Comparison of ENCODE assay signal across 29 cellular contexts in genomic region chr3:46840491-46840890, GRCh38. TPM values are rescaled to one million over a fixed set of nuclear protein-coding genes. Genes with fewer than 3 reads are reported as not detected.
"Had no signal": no experiment of that assay in that cellular context is flagged by ENCODE, and none has a peak within 500 bp of the region (broad histone marks: within the 10 kb centered on the region; RNA-seq: fewer than 3 reads in every experiment).

No MANE protein-coding gene starts in this region.

- H3K27me3 ChIP-seq: stomach, suprapubic skin, testis, thyroid gland, tibial artery, tibial nerve, transverse colon, upper lobe of left lung, upper lobe of right lung, uterus, vagina had no signal

- ATAC-seq: stimulated activated effector memory CD8-positive, alpha-beta T cell treated with anti-CD3 and anti-CD28 coated beads, Interleukin-12 subunit alpha, Interleukin-12 subunit beta, amount 100 ng/mL, for 72 hours; stimulated activated memory B cell treated with anti-CD40 and anti-IgM and Interleukin-4, amounts not matched to agents 10 μg/mL and 1 μg/mL and 100 μg/mL, for 72 hours; stimulated activated naive B cell treated with anti-CD40 and anti-IgM and Interleukin-4, amounts not matched to agents 10 μg/mL and 1 μg/mL and 100 μg/mL, for 72 hours; stimulated activated naive CD8-positive, alpha-beta T cell treated with anti-CD3 and anti-CD28 coated beads, Interleukin-15, amount 100 ng/mL, for 72 hours; stimulated activated naive CD8-positive, alpha-beta T cell treated with anti-CD3 and anti-CD28 coated beads, Interleukin-15, Interleukin-2, amounts not matched to agents 100 U/mL and 50 U/mL, for 24 hours; upper lobe of right lung had no signal

- H3K4me3 ChIP-seq: stomach, suprapubic skin, testis, thoracic aorta, thyroid gland, tibial artery, tibial nerve, transverse colon, upper lobe of left lung, upper lobe of right lung, uterus, vagina had no signal

- H3K27me3 Mint-ChIP-seq: stimulated activated memory B cell treated with anti-CD40 and anti-IgM and Interleukin-4, amounts not matched to agents 10 μg/mL and 1 μg/mL and 100 μg/mL, for 72 hours; stimulated activated naive B cell treated with anti-CD40 and anti-IgM and Interleukin-4, amounts not matched to agents 10 μg/mL and 1 μg/mL and 100 μg/mL, for 72 hours; stimulated activated naive CD8-positive, alpha-beta T cell treated with anti-CD3 and anti-CD28 coated beads, Interleukin-15, amount 100 ng/mL, for 72 hours; stimulated activated naive CD8-positive, alpha-beta T cell treated with anti-CD3 and anti-CD28 coated beads, Interleukin-15, Interleukin-2, amounts not matched to agents 100 ng/mL and 50 ng/mL, for 24 hours had no signal

- FAIRE-seq: urothelium cell line had no signal

- H3K4me3 Mint-ChIP-seq: stimulated activated effector memory CD8-positive, alpha-beta T cell treated with anti-CD3 and anti-CD28 coated beads, Interleukin-12 subunit alpha, Interleukin-12 subunit beta, amount 100 ng/mL, for 72 hours; stimulated activated memory B cell treated with anti-CD40 and anti-IgM and Interleukin-4, amounts not matched to agents 10 μg/mL and 1 μg/mL and 100 μg/mL, for 72 hours; stimulated activated naive B cell treated with anti-CD40 and anti-IgM and Interleukin-4, amounts not matched to agents 10 μg/mL and 1 μg/mL and 100 μg/mL, for 72 hours; stimulated activated naive CD8-positive, alpha-beta T cell treated with anti-CD3 and anti-CD28 coated beads, Interleukin-15, amount 100 ng/mL, for 72 hours; stimulated activated naive CD8-positive, alpha-beta T cell treated with anti-CD3 and anti-CD28 coated beads, Interleukin-15, Interleukin-2, amounts not matched to agents 100 ng/mL and 50 ng/mL, for 24 hours; type B pancreatic cell had no signal

- H3K36me3 ChIP-seq: stomach, suprapubic skin, thoracic aorta, thyroid gland, transverse colon, upper lobe of left lung, upper lobe of right lung, uterus had no signal

- H3K27ac ChIP-seq: stomach, suprapubic skin, testis, thoracic aorta, thyroid gland, tibial artery, tibial nerve, transverse colon, upper lobe of left lung, upper lobe of right lung, uterus, vagina had no signal

- H3K27ac Mint-ChIP-seq: stimulated activated effector memory CD8-positive, alpha-beta T cell treated with anti-CD3 and anti-CD28 coated beads, Interleukin-12 subunit alpha, Interleukin-12 subunit beta, amount 100 ng/mL, for 72 hours; stimulated activated memory B cell treated with anti-CD40 and anti-IgM and Interleukin-4, amounts not matched to agents 10 μg/mL and 1 μg/mL and 100 μg/mL, for 72 hours; stimulated activated naive B cell treated with anti-CD40 and anti-IgM and Interleukin-4, amounts not matched to agents 10 μg/mL and 1 μg/mL and 100 μg/mL, for 72 hours; stimulated activated naive CD8-positive, alpha-beta T cell treated with anti-CD3 and anti-CD28 coated beads, Interleukin-15, amount 100 ng/mL, for 72 hours; stimulated activated naive CD8-positive, alpha-beta T cell treated with anti-CD3 and anti-CD28 coated beads, Interleukin-15, Interleukin-2, amounts not matched to agents 100 ng/mL and 50 ng/mL, for 24 hours; type B pancreatic cell had no signal

- H3K9me3 ChIP-seq: testis, thyroid gland had no signal

- DNase-seq: stimulated activated CD4-positive, alpha-beta T cell treated with anti-CD3 and anti-CD28 coated beads, Interleukin-2, amount 100 ng/mL, for 48 hours; stimulated activated CD4-positive, alpha-beta T cell treated with anti-CD3 and anti-CD28 coated beads, Interleukin-4, amount 100 ng/mL, for 1 hour; stimulated activated CD4-positive, alpha-beta T cell treated with anti-CD3 and anti-CD28 coated beads, Interleukin-4, amount 100 ng/mL, for 24 hours; stimulated activated CD4-positive, alpha-beta T cell treated with anti-CD3 and anti-CD28 coated beads, Interleukin-4, amount 100 ng/mL, for 4 hours; stimulated activated CD8-positive, alpha-beta memory T cell treated with anti-CD3 and anti-CD28 coated beads, Interleukin-4, amount 100 ng/mL, for 48 hours; stimulated activated naive B cell treated with anti-CD40 and anti-IgM and Interleukin-4, amounts not matched to agents 10 μg/mL and 1 μg/mL and 100 μg/mL, for 72 hours; stimulated activated naive CD4-positive, alpha-beta T cell; stimulated activated naive CD4-positive, alpha-beta T cell treated with Interleukin-2 at 50 U/mL for 16 hours; stimulated activated naive CD8-positive, alpha-beta T cell treated with anti-CD3 and anti-CD28 coated beads, Interleukin-15, amount 100 ng/mL, for 72 hours; stimulated activated naive CD8-positive, alpha-beta T cell treated with anti-CD3 and anti-CD28 coated beads, Interleukin-15, Interleukin-2, amounts not matched to agents 100 U/mL and 50 U/mL, for 24 hours; stomach; substantia nigra; testis; thyroid gland; tibial artery; transverse colon; trophoblast cell; upper lobe of left lung; upper lobe of right lung; uterus had no signal

- H3K4me1 ChIP-seq: uterus had no signal

RNA-seq across cellular contexts. Expression of gene MYL3, which starts 22.8 kb away (rescaled TPM):
- total RNA-seq: vagina had no signal
